ENCODE assay signal across 9 cellular contexts in the genomic region with DNA sequence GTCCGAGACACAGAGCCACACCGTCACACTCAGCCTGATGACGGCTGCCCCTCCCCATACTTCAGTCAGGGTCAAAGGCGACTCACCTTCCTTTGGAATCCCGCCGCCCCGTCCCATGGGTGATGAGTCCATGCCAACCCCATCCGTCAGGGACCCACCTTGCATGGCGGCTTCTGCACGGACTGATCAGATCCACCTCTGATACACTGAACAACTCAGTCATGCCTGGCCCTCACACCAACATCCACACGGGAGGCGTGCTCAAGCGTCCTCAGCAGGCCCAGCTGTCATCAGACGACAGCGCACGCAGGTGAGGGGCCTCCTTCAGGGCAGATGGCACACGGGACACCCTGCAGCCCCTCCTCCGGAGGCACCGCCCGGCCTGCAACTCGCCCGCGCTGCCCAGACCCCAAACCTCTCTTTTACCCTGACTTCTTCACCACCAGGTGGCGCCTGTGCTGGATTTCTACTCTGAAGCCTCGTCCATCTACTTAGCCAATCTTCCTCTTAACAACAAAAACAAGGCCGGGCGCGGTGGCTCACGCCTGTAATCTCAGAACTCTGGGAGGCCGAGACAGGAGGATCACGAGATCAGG.
A peak's percentile ranks its signal among the peaks of the same experiment; 100 is the strongest.
DNase-seq lines count a peak whose midpoint lies in the region; ATAC-seq and TF ChIP-seq lines count a peak whose summit lies in the region.
"Had no signal": no experiment of that assay in that cellular context is flagged by ENCODE, and none has a peak within 500 bp of the region (broad histone marks: within the 10 kb centered on the region; RNA-seq: fewer than 3 reads in every experiment).

No MANE protein-coding gene starts in this region.

- WGBS in SK-N-SH (ENCODE audit: low lambda C conversion rate) = 71% methylated on average over 31 of the region's 31 CpGs
- 72 to 83% methylated on average over 31 of the region's 31 CpGs for WGBS in lung, 2 donors

- no peak overlapping the region for H3K9ac ChIP-seq in SK-N-SH

- no peaks in the 10 kb centered on the region for H3K9me2 ChIP-seq in SK-N-SH

- POLR2A ChIA-PET in SK-N-SH (lab: Yijun Ruan, JAX) = no interaction called here

- no peaks in the 10 kb centered on the region for H3K9me3 ChIP-seq in SK-N-SH
- no peaks in the 10 kb centered on the region for H3K9me3 ChIP-seq in lung (ENCODE audit: control insufficient read depth in 2 of 2, insufficient read depth in 1 of 2, low read length in 1 of 2)

- peak; percentile 41 for ATAC-seq in HG02884 (IDR thresholded peaks at IDR 0.05; ENCODE audit: unreplicated experiment)
- ATAC-seq in lung (ENCODE audit: insufficient read depth, low FRiP score) = no peak
- ATAC-seq in HG02678 (IDR thresholded peaks at IDR 0.05; ENCODE audit: unreplicated experiment) = no peak

- TF ChIP-seq CTCF in SK-N-SH (IDR thresholded peaks at IDR 0.05) (peak; percentile 49), choroid plexus epithelial cell (conservative IDR thresholded peaks at IDR 0.05; ENCODE audit: low read depth, low read length) (peak; percentile 79), lung (IDR thresholded peaks at IDR 0.05; ENCODE audit: control extremely low read depth, extremely low read depth) (peak; percentile 23)

- DNase-seq in D341Med (ENCODE audit: low spot score) = peak; percentile 71
- DNase-seq in SK-N-SH = peak; percentile 63
- DNase-seq in choroid plexus epithelial cell (ENCODE audit: low read depth) = peak; percentile 76
- DNase-seq in lung (ENCODE audit: low spot score) = peak; percentile 62
- DNase-seq in NCI-H446 treated with DMSO at 0.1 percent for 48 hours (lab: John Stamatoyannopoulos, UW) = no peak
- no peak for DNase-seq in NOMO-1 (lab: John Stamatoyannopoulos, UW; ENCODE audit: unreplicated experiment in 2 of 2)

- CTCF ChIA-PET in SK-N-SH (lab: Yijun Ruan, JAX) = interaction anchor here (1.2 kb wide), 2 partner anchors 289 to 304 kb away, joined by 3 read pairs; no protein-coding TSS in a partner anchor

- no peaks in the 10 kb centered on the region for H3K36me3 ChIP-seq in SK-N-SH (replicated peaks in 1 of 2; ENCODE audit: control insufficient read depth in 1 of 2, insufficient read depth in 2 of 2, low read length in 1 of 2)
- peaks cover 0 to 4% of the 10 kb centered on the region in 2 donors for H3K36me3 ChIP-seq in lung (ENCODE audit: control insufficient read depth in 2 of 2, insufficient read depth in 2 of 2, low read length in 2 of 2)

- no peak for TF ChIP-seq EP300 in SK-N-SH (IDR thresholded peaks at IDR 0.05; ENCODE audit: borderline replicate concordance in 1 of 2, low read depth in 1 of 2, low read length in 1 of 2)

- peak; percentile 52 for TF ChIP-seq RAD21 in SK-N-SH (IDR thresholded peaks at IDR 0.05; ENCODE audit: low read length)

- H2AFZ ChIP-seq in SK-N-SH (ENCODE audit: low read depth) = no peak overlapping the region

- H3K27ac ChIP-seq in SK-N-SH (ENCODE audit: low read depth in 2 of 2, low read length in 1 of 2) = no peak overlapping the region
- H3K27ac ChIP-seq in lung (ENCODE audit: low read depth in 1 of 2, low read length in 1 of 2) = no peak overlapping the region
- H3K27ac ChIP-seq: SK-N-MC had no signal

- no peaks in the 10 kb centered on the region for H4K20me1 ChIP-seq in SK-N-SH (ENCODE audit: insufficient read depth)

- H3K27me3 ChIP-seq in SK-N-SH (ENCODE audit: insufficient read depth) (no peaks in the 10 kb centered on the region), lung (ENCODE audit: control insufficient read depth, insufficient read depth) (no peaks in the 10 kb centered on the region)

- no peaks in the 10 kb centered on the region for H3F3A ChIP-seq in SK-N-SH (replicated peaks; ENCODE audit: insufficient read depth)

- no peak overlapping the region for H3K4me3 ChIP-seq in SK-N-SH (ENCODE audit: low read depth in 2 of 2, low read length in 1 of 2)
- H3K4me3 ChIP-seq in choroid plexus epithelial cell (ENCODE audit: low read depth, low read length) = no peak overlapping the region
- H3K4me3 ChIP-seq in lung = no peak overlapping the region
- H3K4me3 ChIP-seq: SK-N-MC had no signal

- H3K79me2 ChIP-seq in SK-N-SH (ENCODE audit: insufficient read depth) = 0 out of 2 replicates have a peak, but pooled peaks cover 4% of the 10 kb centered on the region

- no peaks in the 10 kb centered on the region; a peak in 1 of 4 replicates for H3K4me1 ChIP-seq in SK-N-SH (ENCODE audit: control insufficient read depth in 1 of 2, insufficient read depth in 2 of 2, low read depth in 1 of 2, low read length in 1 of 2)
- peaks cover 0 to 3% of the 10 kb centered on the region in 2 donors for H3K4me1 ChIP-seq in lung (ENCODE audit: control insufficient read depth in 2 of 2, insufficient read depth in 2 of 2, low read length in 2 of 2)

- no peak overlapping the region for H3K4me2 ChIP-seq in SK-N-SH

TF ChIP-seq in SK-N-SH, 30 proteins besides CTCF, POLR2A, EP300 and RAD21:
- peak; percentile 52 for TF ChIP-seq SMC3 (IDR thresholded peaks at IDR 0.05; ENCODE audit: low read depth, low read length)
- no peak for TF ChIP-seq GABPA (IDR thresholded peaks at IDR 0.05; ENCODE audit: low read depth)

Comparison
In these comparisons a context has a peak if more than half of its experiments do, and no peak if none do; other contexts are left out.
1. DNase-seq: peak in D341Med (single experiment), SK-N-SH (single experiment), choroid plexus epithelial cell (single experiment) and lung (single experiment); none in NCI-H446 treated with DMSO at 0.1 percent for 48 hours (single experiment) and NOMO-1 (0 of 2).
2. CTCF ChIP-seq: peak in every context shown above with its lines; median percentile 79 in choroid plexus epithelial cell; 49 in SK-N-SH; 23 in lung.